8 cellular contexts compared by ENCODE assay signal in the genomic region with DNA sequence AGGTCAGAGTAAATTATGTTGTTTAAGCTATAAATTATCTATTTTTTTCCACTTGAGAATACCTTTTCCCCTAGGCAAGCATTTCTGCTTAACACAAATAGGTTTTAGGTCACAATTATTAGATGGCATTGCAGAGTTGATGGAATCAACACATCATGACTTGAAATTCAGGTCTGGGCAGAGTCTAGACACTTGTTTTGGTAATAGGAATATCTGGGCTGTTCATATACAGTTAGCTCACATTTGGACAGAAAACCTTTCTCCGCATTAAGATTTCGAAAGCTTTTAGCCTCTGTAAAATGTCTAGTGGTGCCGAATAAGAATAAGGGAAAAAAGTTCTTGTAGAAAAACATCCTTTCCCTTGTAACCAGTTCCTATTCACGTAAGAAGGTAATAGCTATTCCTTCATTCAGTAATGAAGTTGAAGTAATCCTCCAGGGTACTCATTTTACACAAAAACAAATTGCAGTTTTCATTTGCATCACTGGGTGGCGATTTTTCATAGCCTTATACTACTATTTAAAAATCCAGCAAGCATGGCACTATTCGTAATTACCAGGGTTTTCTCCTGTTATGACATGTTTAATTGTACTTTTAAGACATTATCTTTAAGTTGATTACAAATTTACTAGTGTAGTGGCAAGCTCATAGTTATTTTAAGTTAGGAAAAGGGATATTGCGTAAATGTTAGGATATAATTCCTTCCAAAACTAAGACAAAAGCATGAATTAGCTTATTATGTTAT. TPM values are rescaled to one million over a fixed set of nuclear protein-coding genes. Genes with fewer than 3 reads are reported as not detected.
DNase-seq lines count a peak whose midpoint lies in the region; ATAC-seq and TF ChIP-seq lines count a peak whose summit lies in the region.

No MANE protein-coding gene starts in this region.

- no peaks in the 10 kb centered on the region; the same call in 1 of the 2 replicates for H3K27me3 Mint-ChIP-seq in WTC11 (ENCODE audit: low read depth)
- no peaks in the 10 kb centered on the region for H3K27me3 Mint-ChIP-seq in nephron (ENCODE audit: low read depth)

- H3K4me3 Mint-ChIP-seq in WTC11 (no peak overlapping the region), nephron (no peak overlapping the region)

- TF ChIP-seq CTCF in AG10803 (conservative IDR thresholded peaks at IDR 0.05; ENCODE audit: low read length) (peak; percentile 70), GM13977 (IDR thresholded peaks at IDR 0.05; ENCODE audit: extremely low read depth, insufficient read depth, missing control alignments) (peak; percentile 53), WTC11 (IDR thresholded peaks at IDR 0.05) (no peak), nephron (IDR thresholded peaks at IDR 0.05; ENCODE audit: unreplicated experiment in 3 of 3) (peak; percentile 52 to 65 (median 59))

- H3K4me1 Mint-ChIP-seq in WTC11 (peaks cover 18% of the 10 kb centered on the region), nephron (peaks cover 7% of the 10 kb centered on the region)

- H3K27ac Mint-ChIP-seq in WTC11: no peak overlapping the region
- peak overlapping the region in 1 of 3 experiments; percentile 40 for H3K27ac Mint-ChIP-seq in nephron

- CTCF ChIA-PET in WTC11 (lab: Charles Lee): interaction anchor here (0.6 to 2.5 kb wide), 33 partner anchors 9 to 615 kb away, joined by 3 to 21 read pairs (median 4); no protein-coding TSS in a partner anchor

- H3K36me3 Mint-ChIP-seq in WTC11 (peaks cover 6% of the 10 kb centered on the region), nephron (ENCODE audit: low read depth) (peaks cover 9% of the 10 kb centered on the region)

- peak; percentile 71 for ATAC-seq in HG02973 (IDR thresholded peaks at IDR 0.05; ENCODE audit: unreplicated experiment)
- ATAC-seq in WTC11: peak; percentile 50
- ATAC-seq in esophagus mucosa: peak; percentile 74
- ATAC-seq in HG03135 (IDR thresholded peaks at IDR 0.05; ENCODE audit: unreplicated experiment): no peak

- H3K9me3 Mint-ChIP-seq in WTC11: peaks cover 7% of the 10 kb centered on the region
- peaks cover 3% of the 10 kb centered on the region for H3K9me3 Mint-ChIP-seq in nephron

- DNase-seq in AG10803 (ENCODE audit: low read depth): peak; percentile 61
- DNase-seq in GM13977 (ENCODE audit: low spot score): peak; percentile 23
- peak; percentile 95 for DNase-seq in NCI-H2107 treated with DMSO at 0.1 percent for 48 hours (lab: John Stamatoyannopoulos, UW; ENCODE audit: unreplicated experiment)
- no peak for DNase-seq in WTC11 (ENCODE audit: low spot score)

- in situ Hi-C loops in GM13977 (cut with MboI; ENCODE audit: low pct_unique_long_range_greater_than_20kb, low sequenced_read_pairs, unreplicated experiment): no loop called here

- no peak overlapping the region for H3K4me3 ChIP-seq in AG10803 (ENCODE audit: low read length)

- POLR2A ChIA-PET in WTC11 (lab: Charles Lee): no interaction called here

TF ChIP-seq in WTC11, 78 proteins besides CTCF, POLR2A, EP300 and RAD21:
- TF ChIP-seq, protein P1, sequence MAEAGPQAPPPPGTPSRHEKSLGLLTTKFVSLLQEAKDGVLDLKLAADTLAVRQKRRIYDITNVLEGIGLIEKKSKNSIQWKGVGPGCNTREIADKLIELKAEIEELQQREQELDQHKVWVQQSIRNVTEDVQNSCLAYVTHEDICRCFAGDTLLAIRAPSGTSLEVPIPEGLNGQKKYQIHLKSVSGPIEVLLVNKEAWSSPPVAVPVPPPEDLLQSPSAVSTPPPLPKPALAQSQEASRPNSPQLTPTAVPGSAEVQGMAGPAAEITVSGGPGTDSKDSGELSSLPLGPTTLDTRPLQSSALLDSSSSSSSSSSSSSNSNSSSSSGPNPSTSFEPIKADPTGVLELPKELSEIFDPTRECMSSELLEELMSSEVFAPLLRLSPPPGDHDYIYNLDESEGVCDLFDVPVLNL (CRISPR knock-in tag; IDR thresholded peaks at IDR 0.05; ENCODE audit: borderline replicate concordance, low read depth): no peak

RNA-seq across cellular contexts. Expression of a gene that starts 37.0 kb away (rescaled TPM):
- total RNA-seq in WTC11 (2021) (97.8 to 119 TPM (median 110 TPM) in 3 replicates), esophagus mucosa (28.5 TPM)

RNA-seq across cellular contexts. Expression of a gene that starts 40.8 kb away (rescaled TPM):
- total RNA-seq in WTC11 (2021) (9.3 to 13.0 TPM (median 11.0 TPM) in 3 replicates), esophagus mucosa (5.3 TPM)
